In genomic region chr5:149788964-149789363, GRCh38 we compare ENCODE assay signal across 1 cellular context.
TF ChIP-seq lines count a peak whose summit lies in the region.

No MANE protein-coding gene starts in this region.

TF ChIP-seq in K562, 482 proteins besides CTCF, POLR2A, EP300 and RAD21 (continued from another document):
- TF ChIP-seq E2F4 (CRISPR knock-in tag; IDR thresholded peaks at IDR 0.05; ENCODE audit: low read depth) (no peak), PHF8 (IDR thresholded peaks at IDR 0.05; ENCODE audit: borderline replicate concordance, low read length) (no peak), ADNP (tag; IDR thresholded peaks at IDR 0.05) (no peak), TCF7 (IDR thresholded peaks at IDR 0.05; ENCODE audit: borderline replicate concordance) (no peak)
- TF ChIP-seq, protein P1, sequence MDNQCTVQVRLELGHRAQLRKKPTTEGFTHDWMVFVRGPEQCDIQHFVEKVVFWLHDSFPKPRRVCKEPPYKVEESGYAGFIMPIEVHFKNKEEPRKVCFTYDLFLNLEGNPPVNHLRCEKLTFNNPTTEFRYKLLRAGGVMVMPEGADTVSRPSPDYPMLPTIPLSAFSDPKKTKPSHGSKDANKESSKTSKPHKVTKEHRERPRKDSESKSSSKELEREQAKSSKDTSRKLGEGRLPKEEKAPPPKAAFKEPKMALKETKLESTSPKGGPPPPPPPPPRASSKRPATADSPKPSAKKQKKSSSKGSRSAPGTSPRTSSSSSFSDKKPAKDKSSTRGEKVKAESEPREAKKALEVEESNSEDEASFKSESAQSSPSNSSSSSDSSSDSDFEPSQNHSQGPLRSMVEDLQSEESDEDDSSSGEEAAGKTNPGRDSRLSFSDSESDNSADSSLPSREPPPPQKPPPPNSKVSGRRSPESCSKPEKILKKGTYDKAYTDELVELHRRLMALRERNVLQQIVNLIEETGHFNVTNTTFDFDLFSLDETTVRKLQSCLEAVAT (IDR thresholded peaks at IDR 0.05) = 0 out of 4 replicates have a peak, but pooled peaks of 1 of the 2 experiments have one; percentile 50
TF ChIP-seq in K562: peak in this region for 3.
